7 cellular contexts compared by ENCODE assay signal in genomic region chr11:60209977-60210376, GRCh38. TPM values are rescaled to one million over a fixed set of nuclear protein-coding genes. Genes with fewer than 3 reads are reported as not detected.
"Had no signal": no experiment of that assay in that cellular context is flagged by ENCODE, and none has a peak within 500 bp of the region (broad histone marks: within the 10 kb centered on the region; RNA-seq: fewer than 3 reads in every experiment).

No MANE protein-coding gene starts in this region.

- FAIRE-seq: G401.6, GM12891, GM18507, GM19239 had no signal

- DNase-seq: GDM1, GF-D8 had no signal

RNA-seq across cellular contexts. Expression of gene MS4A6A, which starts 27.1 kb away (rescaled TPM):
- total RNA-seq: G401 had no signal

RNA-seq across cellular contexts. Expression of gene MS4A4E, which starts 33.0 kb away (rescaled TPM):
- total RNA-seq: G401 had no signal
